8 cellular contexts compared by ENCODE assay signal in the genomic region with DNA sequence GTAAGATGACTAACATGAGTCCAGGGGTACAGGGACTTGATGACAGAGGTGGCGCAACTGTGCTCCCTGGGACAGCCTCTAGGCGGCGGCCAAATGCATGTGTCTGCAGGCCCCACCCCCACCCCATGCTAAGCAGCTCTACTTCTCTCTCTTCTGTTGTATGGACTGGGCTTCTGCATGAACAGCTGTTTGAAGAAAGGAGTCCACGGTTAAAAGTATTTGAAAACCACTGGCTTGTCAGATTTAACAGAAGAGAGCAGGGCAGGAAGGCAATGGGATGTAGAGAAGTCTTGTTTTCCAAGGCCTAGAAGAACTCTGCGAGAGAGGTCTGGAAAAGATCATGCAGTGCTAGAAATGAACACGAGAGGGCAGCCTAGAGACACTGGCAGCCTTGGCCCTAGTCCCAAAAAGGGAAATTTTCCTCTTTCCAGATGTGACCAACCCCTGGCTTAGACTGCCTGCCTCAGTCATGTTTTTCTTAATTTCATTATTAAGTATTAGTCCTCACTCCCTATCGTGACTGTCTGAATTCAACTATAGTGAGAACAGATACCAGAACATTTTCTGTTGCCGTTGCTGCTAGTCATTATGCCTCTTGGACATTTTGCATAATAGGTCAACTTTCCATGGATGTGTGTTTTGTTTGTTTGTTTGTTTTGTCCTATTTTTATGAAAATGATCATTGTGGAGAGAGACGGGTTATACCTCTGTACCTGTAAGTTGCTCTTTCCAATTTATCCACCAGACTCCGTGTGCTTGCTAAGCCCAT.
DNase-seq lines count a peak whose midpoint lies in the region; ATAC-seq and TF ChIP-seq lines count a peak whose summit lies in the region.

No MANE protein-coding gene starts in this region.

- WGBS in liver: 63% methylated on average over 10 of the region's 10 CpGs

- intact Hi-C loops in activated B cell treated with CpG ODN at 0.5 μM for 24 hours (cut with micrococcal nuclease): loop anchor here (1.0 to 5.0 kb wide), 6 partner anchors 125 to 860 kb away; a partner anchor contains a TSS

- H3K4me3 ChIP-seq in liver (ENCODE audit: low read depth in 1 of 3, low read length in 3 of 3): no peak overlapping the region

- DNase-seq in NCI-H1417 (lab: John Stamatoyannopoulos, UW) (peak; percentile 41 to 74 (median 43)), NCI-H1417 treated with DMSO at 0.1 percent for 48 hours (lab: John Stamatoyannopoulos, UW) (no peak), NCI-H146 treated with DMSO at 0.1 percent for 48 hours (lab: John Stamatoyannopoulos, UW; ENCODE audit: unreplicated experiment) (peak; percentile 20), activated B cell treated with CpG ODN at 0.5 μM for 24 hours (no peak)
- DNase-seq in central memory CD8-positive, alpha-beta T cell (ENCODE audit: low spot score in 2 of 2): peak; percentile 13 to 28
- peak; percentile 14 to 33 for DNase-seq in stimulated activated CD8-positive, alpha-beta memory T cell treated with anti-CD3 and anti-CD28 coated beads, Interleukin-2, amount 100 ng/mL, for 48 hours (ENCODE audit: low read depth in 2 of 2)

- CTCF ChIA-PET in activated B cell treated with CpG ODN at 0.5 μM for 24 hours (lab: Charles Lee): interaction anchor here (0.6 to 3.1 kb wide), 7 partner anchors 9 to 861 kb away, joined by 3 to 34 read pairs (median 4); no protein-coding TSS in a partner anchor

- H3K9me3 Mint-ChIP-seq in activated B cell treated with CpG ODN at 0.5 μM for 24 hours: no peaks in the 10 kb centered on the region
- no peaks in the 10 kb centered on the region for H3K9me3 Mint-ChIP-seq in central memory CD8-positive, alpha-beta T cell

- peaks cover 0 to 3% (median 1%) of the 10 kb centered on the region in 4 donors for H3K4me1 ChIP-seq in liver (ENCODE audit: control insufficient read depth in 4 of 4, insufficient read depth in 4 of 4, low read length in 3 of 4)

- H3K9ac ChIP-seq in liver (ENCODE audit: low read depth in 1 of 2, low read length in 2 of 2): no peak overlapping the region

- H3K27me3 ChIP-seq in liver (ENCODE audit: control insufficient read depth in 4 of 4, insufficient read depth in 4 of 4, low read length in 3 of 4): no peaks in the 10 kb centered on the region

- TF ChIP-seq CTCF in activated B cell treated with CpG ODN at 0.5 μM for 24 hours (IDR thresholded peaks at IDR 0.05) (peak; percentile 79), liver (IDR thresholded peaks at IDR 0.05; ENCODE audit: low read depth, low read length, missing input control) (peak; percentile 80)

- no peaks in the 10 kb centered on the region for H3K36me3 Mint-ChIP-seq in activated B cell treated with CpG ODN at 0.5 μM for 24 hours (ENCODE audit: low read depth)
- H3K36me3 Mint-ChIP-seq in central memory CD8-positive, alpha-beta T cell (ENCODE audit: insufficient read depth): no peaks in the 10 kb centered on the region

- H3K27ac ChIP-seq in liver (ENCODE audit: low read depth in 1 of 2, low read length in 2 of 2): no peak overlapping the region

- ATAC-seq in HG02571 (IDR thresholded peaks at IDR 0.05; ENCODE audit: unreplicated experiment): peak; percentile 63
- peak; percentile 66 for ATAC-seq in activated B cell treated with CpG ODN at 0.5 μM for 24 hours (ENCODE audit: low read depth)
- no peak for ATAC-seq in central memory CD8-positive, alpha-beta T cell (replicated peaks; ENCODE audit: extremely low read depth, poor library complexity, severe bottlenecking)

- POLR2A ChIA-PET in activated B cell treated with CpG ODN at 0.5 μM for 24 hours (lab: Charles Lee): no interaction called here

- TF ChIP-seq RAD21 in liver (IDR thresholded peaks at IDR 0.05): peak; percentile 79 to 86

- H3K9me3 ChIP-seq in liver (ENCODE audit: control insufficient read depth in 4 of 4, low read length in 3 of 4): no peaks in the 10 kb centered on the region

- H3K36me3 ChIP-seq in liver (ENCODE audit: control insufficient read depth in 4 of 4, insufficient read depth in 3 of 4, low read depth in 1 of 4, low read length in 3 of 4): no peaks in the 10 kb centered on the region

- H3K4me1 Mint-ChIP-seq in activated B cell treated with CpG ODN at 0.5 μM for 24 hours: no peaks in the 10 kb centered on the region
- H3K4me1 Mint-ChIP-seq in central memory CD8-positive, alpha-beta T cell: peaks cover 11% of the 10 kb centered on the region

- no peak overlapping the region for H3K4me3 Mint-ChIP-seq in activated B cell treated with CpG ODN at 0.5 μM for 24 hours
- H3K4me3 Mint-ChIP-seq in central memory CD8-positive, alpha-beta T cell: no peak overlapping the region

- H3K27ac Mint-ChIP-seq in activated B cell treated with CpG ODN at 0.5 μM for 24 hours: no peak overlapping the region
- no peak overlapping the region for H3K27ac Mint-ChIP-seq in central memory CD8-positive, alpha-beta T cell (ENCODE audit: low read depth)

- no peaks in the 10 kb centered on the region for H3K27me3 Mint-ChIP-seq in activated B cell treated with CpG ODN at 0.5 μM for 24 hours
- H3K27me3 Mint-ChIP-seq in central memory CD8-positive, alpha-beta T cell: no peaks in the 10 kb centered on the region

TF ChIP-seq in liver, 16 proteins besides CTCF, POLR2A, EP300 and RAD21:
- TF ChIP-seq HNF4G (IDR thresholded peaks at IDR 0.05): no peak
- TF ChIP-seq JUND (IDR thresholded peaks at IDR 0.05): no peak
- TF ChIP-seq NR2F2 (IDR thresholded peaks at IDR 0.05): no peak
- TF ChIP-seq, protein P1, sequence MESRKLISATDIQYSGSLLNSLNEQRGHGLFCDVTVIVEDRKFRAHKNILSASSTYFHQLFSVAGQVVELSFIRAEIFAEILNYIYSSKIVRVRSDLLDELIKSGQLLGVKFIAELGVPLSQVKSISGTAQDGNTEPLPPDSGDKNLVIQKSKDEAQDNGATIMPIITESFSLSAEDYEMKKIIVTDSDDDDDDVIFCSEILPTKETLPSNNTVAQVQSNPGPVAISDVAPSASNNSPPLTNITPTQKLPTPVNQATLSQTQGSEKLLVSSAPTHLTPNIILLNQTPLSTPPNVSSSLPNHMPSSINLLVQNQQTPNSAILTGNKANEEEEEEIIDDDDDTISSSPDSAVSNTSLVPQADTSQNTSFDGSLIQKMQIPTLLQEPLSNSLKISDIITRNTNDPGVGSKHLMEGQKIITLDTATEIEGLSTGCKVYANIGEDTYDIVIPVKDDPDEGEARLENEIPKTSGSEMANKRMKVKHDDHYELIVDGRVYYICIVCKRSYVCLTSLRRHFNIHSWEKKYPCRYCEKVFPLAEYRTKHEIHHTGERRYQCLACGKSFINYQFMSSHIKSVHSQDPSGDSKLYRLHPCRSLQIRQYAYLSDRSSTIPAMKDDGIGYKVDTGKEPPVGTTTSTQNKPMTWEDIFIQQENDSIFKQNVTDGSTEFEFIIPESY (IDR thresholded peaks at IDR 0.05): no peak
- TF ChIP-seq RXRA (IDR thresholded peaks at IDR 0.05): no peak

Comparison
In these comparisons a context has a peak if more than half of its experiments do, and no peak if none do; other contexts are left out.
1. DNase-seq: peak in NCI-H1417 (3 of 3), NCI-H146 treated with DMSO at 0.1 percent for 48 hours (single experiment), central memory CD8-positive, alpha-beta T cell (2 of 2) and stimulated activated CD8-positive, alpha-beta memory T cell treated with anti-CD3 and anti-CD28 coated beads, Interleukin-2, amount 100 ng/mL, for 48 hours (2 of 2); none in NCI-H1417 treated with DMSO at 0.1 percent for 48 hours (single experiment) and activated B cell treated with CpG ODN at 0.5 μM for 24 hours (single experiment).